ENCODE assay signal across 15 cellular contexts in genomic region chr10:121462955-121463354, GRCh38.
DNase-seq lines count a peak whose midpoint lies in the region; TF ChIP-seq lines count a peak whose summit lies in the region.
"Had no signal": no experiment of that assay in that cellular context is flagged by ENCODE, and none has a peak within 500 bp of the region (broad histone marks: within the 10 kb centered on the region; RNA-seq: fewer than 3 reads in every experiment).

No MANE protein-coding gene starts in this region.

- TF ChIP-seq EP300 in SK-N-SH (IDR thresholded peaks at IDR 0.05; ENCODE audit: borderline replicate concordance in 1 of 2, low read depth in 1 of 2, low read length in 1 of 2): peak in 1 of 2 experiments; percentile 81; a peak in 2 of 4 replicates

- POLR2A ChIA-PET in SK-N-SH (lab: Yijun Ruan, JAX): no interaction called here

- DNase-seq in NCI-H82 (lab: John Stamatoyannopoulos, UW) (peak; percentile 5), NCI-H82 treated with DMSO at 0.1 percent for 48 hours (lab: John Stamatoyannopoulos, UW; ENCODE audit: unreplicated experiment) (no peak), SK-N-SH (peak; percentile 40), amygdala (lab: John Stamatoyannopoulos, UW) (no peak)
- no peak for DNase-seq in activated naive CD4-positive, alpha-beta T cell treated with anti-CD3 and anti-CD28 coated beads, Interleukin-2, amount 50 U/mL, for 16 hours
- DNase-seq: AML-193; Calu3; CD4-positive, alpha-beta T cell; CD8-positive, alpha-beta T cell; GF-D8 had no signal

- H2AFZ ChIP-seq in SK-N-SH (ENCODE audit: low read depth): no peak overlapping the region

- TF ChIP-seq RAD21 in SK-N-SH (IDR thresholded peaks at IDR 0.05; ENCODE audit: low read length): no peak

- 9% methylated on average over 2 of the region's 2 CpGs for WGBS in SK-N-SH (ENCODE audit: low lambda C conversion rate)

- H3K4me3 ChIP-seq in SK-N-SH (ENCODE audit: low read depth in 2 of 2, low read length in 1 of 2): no peak overlapping the region
- H3K4me3 ChIP-seq: A549; BLaER1 treated with 17β-estradiol and CSF1 and Interleukin-3, amounts not matched to agents 10 nM and 100 nM had no signal

- no peaks in the 10 kb centered on the region for H3F3A ChIP-seq in SK-N-SH (replicated peaks; ENCODE audit: insufficient read depth)

- no peaks in the 10 kb centered on the region for H3K9me2 ChIP-seq in SK-N-SH

- H3K27me3 ChIP-seq in SK-N-SH (ENCODE audit: insufficient read depth): no peaks in the 10 kb centered on the region
- H3K27me3 ChIP-seq: BLaER1 treated with 17β-estradiol and CSF1 and Interleukin-3, amounts not matched to agents 10 nM and 100 nM had no signal

- H3K9ac ChIP-seq in SK-N-SH: no peak overlapping the region
- H3K9ac ChIP-seq: BLaER1 treated with 17β-estradiol and CSF1 and Interleukin-3, amounts not matched to agents 10 nM and 100 nM had no signal

- no peak overlapping the region for H3K4me2 ChIP-seq in SK-N-SH
- H3K4me2 ChIP-seq: A549 had no signal

- H3K4me1 ChIP-seq in SK-N-SH (ENCODE audit: control insufficient read depth in 1 of 2, insufficient read depth in 2 of 2, low read depth in 1 of 2, low read length in 1 of 2): peaks cover 0 to 10% of the 10 kb centered on the region in 2 experiments; a peak in 2 of 4 replicates
- H3K4me1 ChIP-seq: A549; BLaER1 treated with 17β-estradiol and CSF1 and Interleukin-3, amounts not matched to agents 10 nM and 100 nM; Caco-2 had no signal

- H4K20me1 ChIP-seq in SK-N-SH (ENCODE audit: insufficient read depth): no peaks in the 10 kb centered on the region
- H4K20me1 ChIP-seq: BLaER1 treated with 17β-estradiol and CSF1 and Interleukin-3, amounts not matched to agents 10 nM and 100 nM had no signal

- H3K79me2 ChIP-seq in SK-N-SH (ENCODE audit: insufficient read depth): no peaks in the 10 kb centered on the region

- no peaks in the 10 kb centered on the region for H3K9me3 ChIP-seq in SK-N-SH
- H3K9me3 ChIP-seq: A549; BLaER1 treated with 17β-estradiol and CSF1 and Interleukin-3, amounts not matched to agents 10 nM and 100 nM; Caco-2 had no signal

- H3K27ac ChIP-seq in SK-N-SH (ENCODE audit: low read depth in 2 of 2, low read length in 1 of 2): no peak overlapping the region
- H3K27ac ChIP-seq: 22Rv1; A549; BLaER1 treated with 17β-estradiol and CSF1 and Interleukin-3, amounts not matched to agents 10 nM and 100 nM; C4-2B had no signal

- CTCF ChIA-PET in SK-N-SH (lab: Yijun Ruan, JAX): no interaction called here

- H3K36me3 ChIP-seq in SK-N-SH (replicated peaks in 1 of 2; ENCODE audit: control insufficient read depth in 1 of 2, insufficient read depth in 2 of 2, low read length in 1 of 2): no peaks in the 10 kb centered on the region
- H3K36me3 ChIP-seq: BLaER1 treated with 17β-estradiol and CSF1 and Interleukin-3, amounts not matched to agents 10 nM and 100 nM had no signal

- TF ChIP-seq CTCF in SK-N-SH (IDR thresholded peaks at IDR 0.05): no peak

TF ChIP-seq in SK-N-SH, 30 proteins besides CTCF, POLR2A, EP300 and RAD21 (continues in another document):
- TF ChIP-seq POLR2AphosphoS5 (IDR thresholded peaks at IDR 0.05; ENCODE audit: low read depth, low read length): no peak
- no peak for TF ChIP-seq FOXJ3 (CRISPR knock-in tag; IDR thresholded peaks at IDR 0.05)
- no peak for TF ChIP-seq MXI1 (IDR thresholded peaks at IDR 0.05; ENCODE audit: low read depth, low read length)
- TF ChIP-seq, protein P1, sequence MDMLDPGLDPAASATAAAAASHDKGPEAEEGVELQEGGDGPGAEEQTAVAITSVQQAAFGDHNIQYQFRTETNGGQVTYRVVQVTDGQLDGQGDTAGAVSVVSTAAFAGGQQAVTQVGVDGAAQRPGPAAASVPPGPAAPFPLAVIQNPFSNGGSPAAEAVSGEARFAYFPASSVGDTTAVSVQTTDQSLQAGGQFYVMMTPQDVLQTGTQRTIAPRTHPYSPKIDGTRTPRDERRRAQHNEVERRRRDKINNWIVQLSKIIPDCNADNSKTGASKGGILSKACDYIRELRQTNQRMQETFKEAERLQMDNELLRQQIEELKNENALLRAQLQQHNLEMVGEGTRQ (IDR thresholded peaks at IDR 0.05; ENCODE audit: borderline replicate concordance, low read depth, low read length): no peak
- peak; percentile 34 for TF ChIP-seq CHD2 (IDR thresholded peaks at IDR 0.05; ENCODE audit: low read length, partially characterized antibody)
- TF ChIP-seq, protein P2, sequence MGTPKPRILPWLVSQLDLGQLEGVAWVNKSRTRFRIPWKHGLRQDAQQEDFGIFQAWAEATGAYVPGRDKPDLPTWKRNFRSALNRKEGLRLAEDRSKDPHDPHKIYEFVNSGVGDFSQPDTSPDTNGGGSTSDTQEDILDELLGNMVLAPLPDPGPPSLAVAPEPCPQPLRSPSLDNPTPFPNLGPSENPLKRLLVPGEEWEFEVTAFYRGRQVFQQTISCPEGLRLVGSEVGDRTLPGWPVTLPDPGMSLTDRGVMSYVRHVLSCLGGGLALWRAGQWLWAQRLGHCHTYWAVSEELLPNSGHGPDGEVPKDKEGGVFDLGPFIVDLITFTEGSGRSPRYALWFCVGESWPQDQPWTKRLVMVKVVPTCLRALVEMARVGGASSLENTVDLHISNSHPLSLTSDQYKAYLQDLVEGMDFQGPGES (IDR thresholded peaks at IDR 0.05; ENCODE audit: low read depth, low read length): no peak
- TF ChIP-seq NRF1 (IDR thresholded peaks at IDR 0.05; ENCODE audit: low read depth, low read length): no peak
- peak; percentile 49 for TF ChIP-seq GATA2 (CRISPR knock-in tag; IDR thresholded peaks at IDR 0.05)
- TF ChIP-seq TCF12 (IDR thresholded peaks at IDR 0.05): no peak
- no peak for TF ChIP-seq YY1 (IDR thresholded peaks at IDR 0.05; ENCODE audit: low read depth)
- no peak for TF ChIP-seq PBX3 (IDR thresholded peaks at IDR 0.05)
- peak; percentile 82; the same call in 1 of the 2 replicates for TF ChIP-seq RCOR1 (IDR thresholded peaks at IDR 0.05; ENCODE audit: low read length)
- TF ChIP-seq JUND (IDR thresholded peaks at IDR 0.05): no peak
- TF ChIP-seq ZBTB33 (IDR thresholded peaks at IDR 0.05; ENCODE audit: borderline replicate concordance, low read depth): no peak
- TF ChIP-seq FOXM1 (IDR thresholded peaks at IDR 0.05; ENCODE audit: low read depth): no peak
- no peak for TF ChIP-seq SMC3 (IDR thresholded peaks at IDR 0.05; ENCODE audit: low read depth, low read length)
- no peak for TF ChIP-seq EZH2phosphoT487 (IDR thresholded peaks at IDR 0.05; ENCODE audit: borderline replicate concordance, low read depth)
- TF ChIP-seq ELF1 (IDR thresholded peaks at IDR 0.05): no peak
- TF ChIP-seq, protein P3, sequence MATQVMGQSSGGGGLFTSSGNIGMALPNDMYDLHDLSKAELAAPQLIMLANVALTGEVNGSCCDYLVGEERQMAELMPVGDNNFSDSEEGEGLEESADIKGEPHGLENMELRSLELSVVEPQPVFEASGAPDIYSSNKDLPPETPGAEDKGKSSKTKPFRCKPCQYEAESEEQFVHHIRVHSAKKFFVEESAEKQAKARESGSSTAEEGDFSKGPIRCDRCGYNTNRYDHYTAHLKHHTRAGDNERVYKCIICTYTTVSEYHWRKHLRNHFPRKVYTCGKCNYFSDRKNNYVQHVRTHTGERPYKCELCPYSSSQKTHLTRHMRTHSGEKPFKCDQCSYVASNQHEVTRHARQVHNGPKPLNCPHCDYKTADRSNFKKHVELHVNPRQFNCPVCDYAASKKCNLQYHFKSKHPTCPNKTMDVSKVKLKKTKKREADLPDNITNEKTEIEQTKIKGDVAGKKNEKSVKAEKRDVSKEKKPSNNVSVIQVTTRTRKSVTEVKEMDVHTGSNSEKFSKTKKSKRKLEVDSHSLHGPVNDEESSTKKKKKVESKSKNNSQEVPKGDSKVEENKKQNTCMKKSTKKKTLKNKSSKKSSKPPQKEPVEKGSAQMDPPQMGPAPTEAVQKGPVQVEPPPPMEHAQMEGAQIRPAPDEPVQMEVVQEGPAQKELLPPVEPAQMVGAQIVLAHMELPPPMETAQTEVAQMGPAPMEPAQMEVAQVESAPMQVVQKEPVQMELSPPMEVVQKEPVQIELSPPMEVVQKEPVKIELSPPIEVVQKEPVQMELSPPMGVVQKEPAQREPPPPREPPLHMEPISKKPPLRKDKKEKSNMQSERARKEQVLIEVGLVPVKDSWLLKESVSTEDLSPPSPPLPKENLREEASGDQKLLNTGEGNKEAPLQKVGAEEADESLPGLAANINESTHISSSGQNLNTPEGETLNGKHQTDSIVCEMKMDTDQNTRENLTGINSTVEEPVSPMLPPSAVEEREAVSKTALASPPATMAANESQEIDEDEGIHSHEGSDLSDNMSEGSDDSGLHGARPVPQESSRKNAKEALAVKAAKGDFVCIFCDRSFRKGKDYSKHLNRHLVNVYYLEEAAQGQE (IDR thresholded peaks at IDR 0.05; ENCODE audit: low read depth, low read length): no peak
- TF ChIP-seq RFX5 (IDR thresholded peaks at IDR 0.05; ENCODE audit: low read length): no peak
- TF ChIP-seq MEF2A (IDR thresholded peaks at IDR 0.05; ENCODE audit: borderline replicate concordance, low read depth): no peak
- no peak for TF ChIP-seq NFIC (IDR thresholded peaks at IDR 0.05; ENCODE audit: borderline replicate concordance)

Comparison
In these comparisons a context has a peak if more than half of its experiments do, and no peak if none do; other contexts are left out.
1. DNase-seq: peak in NCI-H82 (single experiment) and SK-N-SH (single experiment); none in NCI-H82 treated with DMSO at 0.1 percent for 48 hours (single experiment), amygdala (0 of 56) and activated naive CD4-positive, alpha-beta T cell treated with anti-CD3 and anti-CD28 coated beads, Interleukin-2, amount 50 U/mL, for 16 hours (single experiment).